24 cellular contexts compared by ENCODE assay signal in the genomic region with DNA sequence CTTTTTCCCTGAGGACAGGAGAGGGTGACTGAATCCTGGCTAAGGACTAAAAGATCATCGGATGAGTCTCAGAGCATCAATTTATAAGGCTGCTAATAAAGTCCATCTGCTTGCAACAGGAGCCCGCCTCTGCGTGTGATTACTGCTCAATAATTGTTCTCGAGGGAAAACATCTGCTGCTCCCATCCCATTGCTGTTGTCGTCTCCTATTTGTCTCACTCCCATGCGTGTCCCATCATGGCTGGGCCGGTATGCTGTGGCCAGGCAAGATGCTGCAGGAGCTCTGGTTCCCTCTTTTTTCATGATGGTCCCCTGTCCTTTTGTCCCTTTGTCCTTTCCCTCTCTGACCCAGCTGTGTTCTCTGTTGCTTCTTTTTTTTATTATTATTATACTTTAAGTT.
"Had no signal": no experiment of that assay in that cellular context is flagged by ENCODE, and none has a peak within 500 bp of the region (broad histone marks: within the 10 kb centered on the region; RNA-seq: fewer than 3 reads in every experiment).

No MANE protein-coding gene starts in this region.

- H3K27me3 Mint-ChIP-seq: activated CD4-positive, alpha-beta memory T cell treated with anti-CD3 and anti-CD28 coated beads for 36 hours; activated CD4-positive, alpha-beta T cell treated with anti-CD3 and anti-CD28 coated beads, Interleukin-2, amount 10 ng/mL, durations not matched to agents 24 days and 14 days; dendritic cell treated with granulocyte-macrophage colony-stimulating factor and Interleukin-4, amounts not matched to agents 40 ng/mL and 50 ng/mL, for 4 days; stimulated activated naive B cell treated with anti-CD40 and anti-IgM and Interleukin-4, amounts not matched to agents 10 μg/mL and 1 μg/mL and 100 μg/mL, for 72 hours had no signal

- H3K4me3 Mint-ChIP-seq: activated CD4-positive, alpha-beta memory T cell treated with anti-CD3 and anti-CD28 coated beads for 36 hours; activated CD4-positive, alpha-beta T cell treated with anti-CD3 and anti-CD28 coated beads, Interleukin-2, amount 10 ng/mL, durations not matched to agents 24 days and 14 days; activated T-helper 1 cell treated with anti-CD3 and anti-CD28 coated beads, Interleukin-12 subunit alpha, Interleukin-12 subunit beta, Interleukin-2, Interleukin-4 antibody, amounts not matched to agents 30 ng/mL and 10 ng/mL and 1 ng/mL, durations not matched to agents 14 hours and 24 hours and 36 hours; central memory CD8-positive, alpha-beta T cell; dendritic cell treated with granulocyte-macrophage colony-stimulating factor and Interleukin-4, amounts not matched to agents 40 ng/mL and 50 ng/mL, for 4 days; natural killer cell; neural progenitor cell; stimulated activated naive B cell treated with anti-CD40 and anti-IgM and Interleukin-4, amounts not matched to agents 10 μg/mL and 1 μg/mL and 100 μg/mL, for 72 hours had no signal

- H3K4me1 Mint-ChIP-seq: activated CD4-positive, alpha-beta T cell treated with anti-CD3 and anti-CD28 coated beads, Interleukin-2, amount 10 ng/mL, durations not matched to agents 24 days and 14 days; central memory CD8-positive, alpha-beta T cell; natural killer cell; neural progenitor cell; stimulated activated naive B cell treated with anti-CD40 and anti-IgM and Interleukin-4, amounts not matched to agents 10 μg/mL and 1 μg/mL and 100 μg/mL, for 72 hours had no signal

- ATAC-seq: activated naive CD4-positive, alpha-beta T cell treated with anti-CD3 and anti-CD28 coated beads, Interleukin-2, amount 50 U/mL, for 72 hours; foreskin keratinocyte; left lobe of liver; lower lobe of right lung; natural killer cell; stimulated activated naive B cell treated with anti-CD40 and anti-IgM and Interleukin-4, amounts not matched to agents 10 μg/mL and 1 μg/mL and 100 μg/mL, for 72 hours; upper lobe of right lung had no signal

- H3K9me3 Mint-ChIP-seq: activated CD4-positive, alpha-beta memory T cell treated with anti-CD3 and anti-CD28 coated beads for 36 hours; activated CD4-positive, alpha-beta T cell treated with anti-CD3 and anti-CD28 coated beads, Interleukin-2, amount 10 ng/mL, durations not matched to agents 24 days and 14 days; activated naive CD4-positive, alpha-beta T cell treated with anti-CD3 and anti-CD28 coated beads, Interleukin-2, amount 50 U/mL, for 72 hours; activated T-helper 1 cell treated with anti-CD3 and anti-CD28 coated beads, Interleukin-12 subunit alpha, Interleukin-12 subunit beta, Interleukin-2, Interleukin-4 antibody, amounts not matched to agents 30 ng/mL and 10 ng/mL and 1 ng/mL, durations not matched to agents 14 hours and 24 hours and 36 hours; dendritic cell treated with granulocyte-macrophage colony-stimulating factor and Interleukin-4, amounts not matched to agents 40 ng/mL and 50 ng/mL, for 4 days; neural progenitor cell had no signal

- DNase-seq: activated CD4-positive, alpha-beta memory T cell treated with anti-CD3 and anti-CD28 coated beads for 36 hours; activated CD4-positive, alpha-beta T cell treated with anti-CD3 and anti-CD28 coated beads, Interleukin-2, amount 10 ng/mL, durations not matched to agents 24 days and 14 days; activated CD4-positive, CD25-positive, alpha-beta regulatory T cell treated with anti-CD3 and anti-CD28 coated beads, Interleukin-2, amount 50 U/mL, for 72 hours; activated CD8-positive, alpha-beta memory T cell treated with anti-CD3 and anti-CD28 coated beads, Interleukin-2, amount 50 U/mL, for 4 hours; activated T-cell treated with anti-CD3 and anti-CD28 coated beads, Interleukin-2, amount 50 U/mL, for 1 hour; effector CD4-positive, alpha-beta T cell; foreskin keratinocyte; heart right ventricle; kidney glomerular epithelial cell; lower lobe of right lung; mesenchymal stem cell; natural killer cell; stimulated activated CD4-positive, alpha-beta T cell treated with anti-CD3 and anti-CD28 coated beads, Interleukin-15, amount 100 ng/mL, for 24 hours; stimulated activated CD4-positive, alpha-beta T cell treated with anti-CD3 and anti-CD28 coated beads, Interleukin-2, amount 100 ng/mL, for 24 hours; stimulated activated naive B cell treated with anti-CD40 and anti-IgM and Interleukin-4, amounts not matched to agents 10 μg/mL and 1 μg/mL and 100 μg/mL, for 72 hours; stomach; tibial artery; upper lobe of right lung had no signal

- H3K27ac Mint-ChIP-seq: activated CD4-positive, alpha-beta memory T cell treated with anti-CD3 and anti-CD28 coated beads for 36 hours; activated CD4-positive, alpha-beta T cell treated with anti-CD3 and anti-CD28 coated beads, Interleukin-2, amount 10 ng/mL, durations not matched to agents 24 days and 14 days; activated naive CD4-positive, alpha-beta T cell treated with anti-CD3 and anti-CD28 coated beads, Interleukin-2, amount 50 U/mL, for 72 hours; activated T-helper 1 cell treated with anti-CD3 and anti-CD28 coated beads, Interleukin-12 subunit alpha, Interleukin-12 subunit beta, Interleukin-2, Interleukin-4 antibody, amounts not matched to agents 30 ng/mL and 10 ng/mL and 1 ng/mL, durations not matched to agents 14 hours and 24 hours and 36 hours; dendritic cell treated with granulocyte-macrophage colony-stimulating factor and Interleukin-4, amounts not matched to agents 40 ng/mL and 50 ng/mL, for 4 days; natural killer cell; neural progenitor cell; stimulated activated naive B cell treated with anti-CD40 and anti-IgM and Interleukin-4, amounts not matched to agents 10 μg/mL and 1 μg/mL and 100 μg/mL, for 72 hours had no signal

- H3K36me3 Mint-ChIP-seq: activated CD4-positive, alpha-beta memory T cell treated with anti-CD3 and anti-CD28 coated beads for 36 hours; activated naive CD4-positive, alpha-beta T cell treated with anti-CD3 and anti-CD28 coated beads, Interleukin-2, amount 50 U/mL, for 72 hours; natural killer cell; neural progenitor cell; stimulated activated naive B cell treated with anti-CD40 and anti-IgM and Interleukin-4, amounts not matched to agents 10 μg/mL and 1 μg/mL and 100 μg/mL, for 72 hours had no signal
